Comparison of ENCODE assay signal across 8 cellular contexts in the genomic region with DNA sequence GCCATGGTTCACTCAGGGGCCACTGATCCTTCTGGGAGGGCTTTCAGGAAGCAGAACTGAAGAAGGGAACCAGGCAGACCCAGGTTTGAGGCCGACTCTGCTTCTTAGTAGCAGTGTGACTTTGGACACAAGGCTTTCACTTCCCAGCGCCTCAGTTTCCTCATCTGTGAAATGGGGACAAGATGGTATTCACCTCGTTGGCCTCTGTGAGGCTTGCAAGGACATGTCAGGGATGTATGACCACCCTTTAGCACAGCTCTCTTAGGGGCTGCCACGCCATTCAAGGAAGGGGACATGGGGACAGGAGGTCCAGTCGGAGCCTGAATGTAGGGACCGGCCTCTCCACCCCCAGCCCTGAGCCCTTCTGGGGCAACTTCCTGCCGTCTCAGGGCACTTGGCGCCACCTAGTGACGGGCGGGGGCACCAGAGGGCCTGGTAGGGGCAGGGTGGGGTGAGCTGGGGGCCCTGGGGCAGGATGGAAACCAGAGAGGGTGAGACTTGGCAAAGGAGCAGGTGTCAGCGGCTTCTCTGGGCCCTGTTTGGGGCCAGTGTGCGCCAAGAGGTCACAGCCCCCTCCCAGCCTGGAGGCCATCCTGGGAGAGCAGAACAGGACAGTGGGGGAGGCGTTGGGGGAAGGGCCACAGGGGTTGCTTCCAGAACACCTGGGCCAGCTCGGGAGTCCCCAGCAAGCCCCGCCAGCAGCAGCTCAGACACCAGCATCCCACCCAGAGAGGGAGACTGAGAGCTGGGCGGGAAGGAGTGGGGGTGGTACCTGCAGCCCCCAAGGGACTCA.
DNase-seq lines count a peak whose midpoint lies in the region; ATAC-seq, FAIRE-seq and TF ChIP-seq lines count a peak whose summit lies in the region.

No MANE protein-coding gene starts in this region.

- no peaks in the 10 kb centered on the region for H3K36me3 ChIP-seq in H1 (ENCODE audit: control insufficient read depth in 2 of 4, insufficient read depth in 4 of 4, low read length in 3 of 4)
- no peaks in the 10 kb centered on the region for H3K36me3 ChIP-seq in parathyroid adenoma (ENCODE audit: control insufficient read depth, insufficient read depth, low read length)

- no peak overlapping the region for H4K5ac ChIP-seq in H1 (ENCODE audit: insufficient read length, low read depth, low read length)

- 41% methylated on average over 12 of the region's 16 CpGs; no CpG with 5 or more reads in 1 of the 2 experiments for whole genome bisulfite sequencing in H1 (ENCODE audit: extremely low coverage in 1 of 2, insufficient coverage in 1 of 2, insufficient read length in 1 of 2, insufficient replicate concordance in 2 of 2, low coverage in 1 of 2, low lambda C conversion rate in 2 of 2, missing lambda C conversion rate in 1 of 2), 2 experiments

- no peaks in the 10 kb centered on the region for H4K20me1 ChIP-seq in H1 (replicated peaks in 1 of 2; ENCODE audit: control insufficient read depth in 1 of 2, insufficient read depth in 2 of 2, low read length in 2 of 2)

- TF ChIP-seq POLR2A in H1 (IDR thresholded peaks at IDR 0.05; ENCODE audit: control extremely low read depth in 1 of 2, low read depth in 2 of 2, low read length in 2 of 2), result no peak

- 0 out of 2 replicates have a peak overlapping the region, but pooled peaks have one; percentile 50 for H2BK12ac ChIP-seq in H1 (ENCODE audit: low read depth, low read length)

- H3K27me3 Mint-ChIP-seq in activated CD4-positive, alpha-beta memory T cell treated with anti-CD3 and anti-CD28 coated beads, Interleukin-2, amount 10 ng/mL, durations not matched to agents 7 days and 5 days, result peaks cover 12% of the 10 kb centered on the region

- H3K27ac Mint-ChIP-seq in activated CD4-positive, alpha-beta memory T cell treated with anti-CD3 and anti-CD28 coated beads, Interleukin-2, amount 10 ng/mL, durations not matched to agents 7 days and 5 days, result no peak overlapping the region

- no peak overlapping the region for H2BK5ac ChIP-seq in H1 (ENCODE audit: low read depth, low read length)

- no peak overlapping the region for H3K4me3 ChIP-seq in H1 (ENCODE audit: extremely low read depth in 1 of 4, insufficient read depth in 2 of 4, low read depth in 3 of 4, low read length in 4 of 4)
- H3K4me3 ChIP-seq in parathyroid adenoma (ENCODE audit: low read depth, low read length), result no peak overlapping the region

- TF ChIP-seq CTCF in H1 (IDR thresholded peaks at IDR 0.05; ENCODE audit: control extremely low read depth in 1 of 3, insufficient read depth in 1 of 3, low read depth in 1 of 3, low read length in 3 of 3) (peak; percentile 73 to 84 (median 81)), parathyroid adenoma (IDR thresholded peaks at IDR 0.05) (peak; percentile 29)

- H3K9ac ChIP-seq in H1 (replicated peaks in 1 of 4; ENCODE audit: extremely low read depth in 1 of 4, low read depth in 3 of 4, low read length in 3 of 4) (no peak overlapping the region), parathyroid adenoma (no peak overlapping the region)

- no peak overlapping the region for H3K4ac ChIP-seq in H1 (replicated peaks; ENCODE audit: insufficient read length, low read depth, low read length)

- peak overlapping the region; percentile 73 for H2AFZ ChIP-seq in H1 (ENCODE audit: low read length)
- H2AFZ ChIP-seq in parathyroid adenoma, result no peak overlapping the region

- POLR2A ChIA-PET in activated CD4-positive, alpha-beta memory T cell treated with anti-CD3 and anti-CD28 coated beads, Interleukin-2, amount 10 ng/mL, durations not matched to agents 7 days and 5 days (lab: Charles Lee), result no interaction called here
- POLR2A ChIA-PET in H1 (lab: Charles Lee; ENCODE audit: partially characterized antibody), result no interaction called here

- H3K23me2 ChIP-seq in H1 (ENCODE audit: low read depth, low read length), result no peaks in the 10 kb centered on the region

- peaks cover 4% of the 10 kb centered on the region; the same call in 1 of the 2 replicates for H3K79me1 ChIP-seq in H1 (ENCODE audit: low read depth, low read length)

- peak; percentile 83 to 90 for TF ChIP-seq RAD21 in H1 (IDR thresholded peaks at IDR 0.05 in 1 of 2, conservative IDR thresholded peaks at IDR 0.05 in 1 of 2; ENCODE audit: low read depth in 2 of 2, low read length in 2 of 2)

- no peak overlapping the region for H3K4me2 ChIP-seq in H1 (ENCODE audit: insufficient read depth in 1 of 2, low read depth in 2 of 2, low read length in 2 of 2)
- no peak overlapping the region for H3K4me2 ChIP-seq in parathyroid adenoma (ENCODE audit: low read length)

- H2BK20ac ChIP-seq in H1 (ENCODE audit: low read length), result no peak overlapping the region

- DNase-seq in NCI-H1105 treated with DMSO at 0.1 percent for 48 hours (lab: John Stamatoyannopoulos, UW) (peak; percentile 11), NCI-H1105 (lab: John Stamatoyannopoulos, UW) (no peak), NCI-H1092 treated with DMSO at 0.1 percent for 48 hours (lab: John Stamatoyannopoulos, UW) (peak; percentile 43), H1 (ENCODE audit: low read depth in 1 of 2, low spot score in 2 of 2) (peak in 1 of 2 experiments; percentile 95)
- peak; percentile 74 for DNase-seq in activated CD4-positive, alpha-beta memory T cell treated with anti-CD3 and anti-CD28 coated beads, Interleukin-2, amount 10 ng/mL, durations not matched to agents 7 days and 5 days

- H3K4me1 ChIP-seq in H1 (replicated peaks in 1 of 4; ENCODE audit: control insufficient read depth in 3 of 4, insufficient read depth in 4 of 4, low read length in 3 of 4) (peaks cover 0 to 18% (median 10%) of the 10 kb centered on the region in 4 experiments; a peak in 6 of 7 replicates), parathyroid adenoma (no peaks in the 10 kb centered on the region)

- no peaks in the 10 kb centered on the region for H3K36me3 Mint-ChIP-seq in activated CD4-positive, alpha-beta memory T cell treated with anti-CD3 and anti-CD28 coated beads, Interleukin-2, amount 10 ng/mL, durations not matched to agents 7 days and 5 days (ENCODE audit: low read depth)

- no peak overlapping the region for H3K56ac ChIP-seq in H1 (replicated peaks; ENCODE audit: insufficient read length, low read depth, low read length)

- H3K9me3 ChIP-seq in H1 (ENCODE audit: insufficient read depth in 2 of 2, low read depth in 1 of 2, low read length in 1 of 2) (no peaks in the 10 kb centered on the region), parathyroid adenoma (ENCODE audit: control insufficient read depth, low read length) (no peaks in the 10 kb centered on the region)

- FAIRE-seq in H1 (lab: Jason Lieb, UNC), result no peak

- H3K27ac ChIP-seq in H1 (ENCODE audit: low read depth, low read length), result no peak overlapping the region
- H3K27ac ChIP-seq in parathyroid adenoma, result no peak overlapping the region

- ATAC-seq in HG03469 (IDR thresholded peaks at IDR 0.05; ENCODE audit: unreplicated experiment), result no peak
- ATAC-seq in GM18873 (IDR thresholded peaks at IDR 0.05; ENCODE audit: low FRiP score, unreplicated experiment), result no peak

- H3K14ac ChIP-seq in H1 (ENCODE audit: insufficient read length), result no peak overlapping the region

- no peak overlapping the region for H2BK120ac ChIP-seq in H1 (replicated peaks; ENCODE audit: low read depth, low read length)

- CTCF ChIA-PET in activated CD4-positive, alpha-beta memory T cell treated with anti-CD3 and anti-CD28 coated beads, Interleukin-2, amount 10 ng/mL, durations not matched to agents 7 days and 5 days (lab: Charles Lee), result interaction anchor here (0.5 to 2.4 kb wide), 10 partner anchors 8 to 658 kb away, joined by 3 to 13 read pairs (median 4); no protein-coding TSS in a partner anchor
- CTCF ChIA-PET in H1 (lab: Charles Lee; ENCODE audit: partially characterized antibody), result interaction anchor here (0.6 to 5.6 kb wide), 56 partner anchors 9 to 476 kb away, joined by 3 to 59 read pairs (median 4); a partner anchor contains a TSS

- peaks cover 2% of the 10 kb centered on the region for H3K4me1 Mint-ChIP-seq in activated CD4-positive, alpha-beta memory T cell treated with anti-CD3 and anti-CD28 coated beads, Interleukin-2, amount 10 ng/mL, durations not matched to agents 7 days and 5 days

- H3K18ac ChIP-seq in H1 (ENCODE audit: extremely low read depth, low read length), result no peak overlapping the region; the same call in 1 of the 2 replicates

- no peak overlapping the region for H3K23ac ChIP-seq in H1 (ENCODE audit: insufficient read length)

- no peak for TF ChIP-seq EP300 in H1 (IDR thresholded peaks at IDR 0.05; ENCODE audit: borderline replicate concordance in 1 of 2, low read depth in 2 of 2, low read length in 2 of 2)

- H2BK15ac ChIP-seq in H1 (ENCODE audit: low read length), result peak overlapping the region; percentile 34; the same call in 1 of the 2 replicates

- peak overlapping the region; percentile 83 for H4K91ac ChIP-seq in H1 (replicated peaks; ENCODE audit: insufficient read length, low read length)

- no peaks in the 10 kb centered on the region for H3K9me3 Mint-ChIP-seq in activated CD4-positive, alpha-beta memory T cell treated with anti-CD3 and anti-CD28 coated beads, Interleukin-2, amount 10 ng/mL, durations not matched to agents 7 days and 5 days

- H3K27me3 ChIP-seq in H1 (replicated peaks in 1 of 4; ENCODE audit: control insufficient read depth in 3 of 4, extremely low read depth in 1 of 4, insufficient read depth in 3 of 4, low read length in 3 of 4) (no peaks in the 10 kb centered on the region), parathyroid adenoma (ENCODE audit: control insufficient read depth, insufficient read depth, low read length) (no peaks in the 10 kb centered on the region)

- no peak overlapping the region for H3K4me3 Mint-ChIP-seq in activated CD4-positive, alpha-beta memory T cell treated with anti-CD3 and anti-CD28 coated beads, Interleukin-2, amount 10 ng/mL, durations not matched to agents 7 days and 5 days

- H4K8ac ChIP-seq in H1 (ENCODE audit: extremely low read depth, insufficient read depth, low read length), result no peak overlapping the region

- no peak overlapping the region for H2AK5ac ChIP-seq in H1 (ENCODE audit: low read depth, low read length)

- H3K79me2 ChIP-seq in H1 (ENCODE audit: control insufficient read depth in 1 of 2, insufficient read depth in 2 of 2, low read length in 2 of 2) (no peaks in the 10 kb centered on the region), parathyroid adenoma (no peaks in the 10 kb centered on the region)
